8 cellular contexts compared by ENCODE assay signal in the genomic region with DNA sequence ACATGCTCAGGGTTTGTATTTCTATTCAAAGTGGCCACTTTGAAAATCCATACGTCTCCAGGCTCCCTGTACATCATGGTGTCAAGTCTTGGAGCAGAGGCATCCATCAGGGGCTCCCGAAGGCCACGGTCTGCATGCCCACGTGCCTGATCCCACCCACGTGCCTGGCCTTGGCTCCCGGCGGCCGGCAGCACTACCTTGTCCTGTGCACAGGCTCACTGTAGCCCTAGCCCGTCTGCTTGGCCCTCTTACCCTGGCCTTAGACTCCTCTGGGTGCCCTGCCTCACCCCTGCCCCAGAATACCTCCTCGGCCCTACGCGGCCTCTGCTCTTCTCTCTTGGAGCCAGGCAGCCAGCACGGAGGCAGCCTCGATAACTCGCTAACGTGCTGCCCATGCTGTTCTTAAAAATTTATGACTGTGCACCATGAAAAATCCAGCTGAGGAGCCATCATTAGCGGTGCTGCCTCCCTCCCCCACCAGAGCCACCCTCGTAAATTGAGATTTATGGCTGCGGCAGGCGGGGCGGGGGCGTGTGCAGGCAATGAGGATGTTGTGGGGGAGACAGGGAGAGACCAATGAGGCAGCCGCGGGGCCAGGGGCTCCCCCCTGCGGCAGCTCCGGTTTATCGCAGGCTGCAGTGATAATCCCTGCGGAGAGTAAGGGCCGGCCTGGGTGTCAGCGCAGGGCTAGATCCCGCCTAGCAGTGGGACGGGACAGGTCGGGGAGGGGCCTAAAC. TPM values are rescaled to one million over a fixed set of nuclear protein-coding genes. Genes with fewer than 3 reads are reported as not detected.
A peak's percentile ranks its signal among the peaks of the same experiment; 100 is the strongest.
DNase-seq lines count a peak whose midpoint lies in the region; ATAC-seq and TF ChIP-seq lines count a peak whose summit lies in the region.

No MANE protein-coding gene starts in this region.

- no peak overlapping the region for H3K4me3 ChIP-seq in GM06990 (replicated peaks; ENCODE audit: low read depth, low read length)

- peaks cover 0 to 2% of the 10 kb centered on the region in 2 donors for H3K36me3 Mint-ChIP-seq in activated T-cell treated with anti-CD3 and anti-CD28 coated beads, Interleukin-2, amount 50 U/mL, for 72 hours (ENCODE audit: insufficient read depth in 2 of 2)

- no peaks in the 10 kb centered on the region for H3K27me3 ChIP-seq in GM06990 (replicated peaks; ENCODE audit: control insufficient read depth, insufficient read depth, low read length)

- peak; percentile 82 to 84 for ATAC-seq in activated T-cell treated with anti-CD3 and anti-CD28 coated beads, Interleukin-2, amount 50 U/mL, for 72 hours (replicated peaks in 1 of 2)
- ATAC-seq in GM21447 (IDR thresholded peaks at IDR 0.05; ENCODE audit: unreplicated experiment) (no peak), GM19324 (IDR thresholded peaks at IDR 0.05; ENCODE audit: low FRiP score, unreplicated experiment) (no peak)

- no peak overlapping the region for H3K27ac Mint-ChIP-seq in activated T-cell treated with anti-CD3 and anti-CD28 coated beads, Interleukin-2, amount 50 U/mL, for 72 hours

- H3K9me3 Mint-ChIP-seq in activated T-cell treated with anti-CD3 and anti-CD28 coated beads, Interleukin-2, amount 50 U/mL, for 72 hours, result no peaks in the 10 kb centered on the region

- H3K36me3 ChIP-seq in GM06990 (ENCODE audit: control insufficient read depth, insufficient read depth, low read length), result no peaks in the 10 kb centered on the region; the same call in none of the 2 replicates

- DNase-seq in GM06990 (ENCODE audit: extremely low read depth, insufficient read length) (peak; percentile 62), NAMALWA (ENCODE audit: low spot score) (peak; percentile 39), iPS DF 19.7 (ENCODE audit: low read depth, low spot score) (peak; percentile 61), glomerular visceral epithelial cell (ENCODE audit: extremely low spot score) (no peak)
- peak; percentile 42 to 58 for DNase-seq in activated T-cell treated with anti-CD3 and anti-CD28 coated beads, Interleukin-2, amount 50 U/mL, for 72 hours
- DNase-seq in stimulated activated CD4-positive, alpha-beta T cell treated with anti-CD3 and anti-CD28 coated beads, Interleukin-12 subunit alpha, Interleukin-12 subunit beta, amount 100 ng/mL, for 4 hours, result peak; percentile 26

- peaks cover 7% of the 10 kb centered on the region for H3K4me1 Mint-ChIP-seq in activated T-cell treated with anti-CD3 and anti-CD28 coated beads, Interleukin-2, amount 50 U/mL, for 72 hours (ENCODE audit: low read depth)

- H3K27me3 Mint-ChIP-seq in activated T-cell treated with anti-CD3 and anti-CD28 coated beads, Interleukin-2, amount 50 U/mL, for 72 hours (ENCODE audit: low read depth), result no peaks in the 10 kb centered on the region

- peak overlapping the region in 1 of 2 donors; percentile 8 for H3K4me3 Mint-ChIP-seq in activated T-cell treated with anti-CD3 and anti-CD28 coated beads, Interleukin-2, amount 50 U/mL, for 72 hours

- peak; percentile 75 for TF ChIP-seq CTCF in GM06990 (IDR thresholded peaks at IDR 0.05; ENCODE audit: insufficient read depth, low read length, poor library complexity, severe bottlenecking)

RNA-seq across cellular contexts. Expression of gene DMAP1, which starts 24.6 kb away (rescaled TPM):
- total RNA-seq in activated T-cell treated with anti-CD3 and anti-CD28 coated beads, Interleukin-2, amount 50 U/mL, for 72 hours, result 10 to 100 TPM; 40.0 to 46.6 TPM

Comparison
In these comparisons a context has a peak if more than half of its experiments do, and no peak if none do; other contexts are left out.
1. ATAC-seq: peak in activated T-cell treated with anti-CD3 and anti-CD28 coated beads, Interleukin-2, amount 50 U/mL, for 72 hours (2 of 2); none in GM21447 (single experiment) and GM19324 (single experiment).